20 cellular contexts compared by ENCODE assay signal in genomic region chr16:87637357-87637756, GRCh38. TPM values are rescaled to one million over a fixed set of nuclear protein-coding genes. Genes with fewer than 3 reads are reported as not detected.
DNase-seq lines count a peak whose midpoint lies in the region; ATAC-seq, FAIRE-seq and TF ChIP-seq lines count a peak whose summit lies in the region.
"Had no signal": no experiment of that assay in that cellular context is flagged by ENCODE, and none has a peak within 500 bp of the region (broad histone marks: within the 10 kb centered on the region; RNA-seq: fewer than 3 reads in every experiment).

No MANE protein-coding gene starts in this region.

- H3K9ac ChIP-seq in mesenchymal stem cell (ENCODE audit: low read length) = no peak overlapping the region

- H2BK120ac ChIP-seq in mesenchymal stem cell (ENCODE audit: low read depth, low read length) = no peak overlapping the region

- no peak overlapping the region for H2BK12ac ChIP-seq in mesenchymal stem cell (ENCODE audit: low read length in 2 of 2)

- FAIRE-seq in HTR-8/SVneo (lab: Jason Lieb, UNC) = no peak
- FAIRE-seq: GM12892, GM18507, HepG2 had no signal

- no peak overlapping the region for H3K4me2 ChIP-seq in mesenchymal stem cell (ENCODE audit: low read length, poor library complexity, severe bottlenecking)

- H2AK5ac ChIP-seq in mesenchymal stem cell (ENCODE audit: low read length, severe bottlenecking) = no peak overlapping the region

- H3K27ac Mint-ChIP-seq in activated T-helper 17 cell treated with anti-CD3 and anti-CD28 coated beads, Interleukin-2, amount 50 U/mL, for 72 hours = no peak overlapping the region
- H3K27ac Mint-ChIP-seq: HFFc6 had no signal

- H3K27me3 ChIP-seq in right cardiac atrium (ENCODE audit: control insufficient read depth, insufficient read depth) (no peaks in the 10 kb centered on the region), left ventricle myocardium inferior (ENCODE audit: low read depth) (peaks cover 70% of the 10 kb centered on the region), mesenchymal stem cell (ENCODE audit: control insufficient read depth in 1 of 2, insufficient read depth in 1 of 2, low read length in 2 of 2) (peaks cover 58 to 74% of the 10 kb centered on the region in 2 experiments), sigmoid colon (peaks cover 0 to 37% (median 10%) of the 10 kb centered on the region in 3 donors)

- intact Hi-C loops in right cardiac atrium (cut with DNase I) (loop anchor here in 2 of 4 donors (5.0 to 10.0 kb wide), 3 partner anchors 50 to 243 kb away; partner anchors contain the start of gene MAP1LC3B (in 1 of the 2)), left ventricle myocardium inferior (cut with micrococcal nuclease) (loop anchor here (10.0 kb wide), 1 partner anchor 213 kb away; no protein-coding TSS in a partner anchor), sigmoid colon (cut with DNase I) (loop anchor here (2.0 to 5.0 kb wide), 3 partner anchors 49 to 220 kb away; no protein-coding TSS in a partner anchor)

- no peaks in the 10 kb centered on the region for H3K79me1 ChIP-seq in mesenchymal stem cell (replicated peaks; ENCODE audit: low read length, poor library complexity, severe bottlenecking)

- H3K9me3 Mint-ChIP-seq in activated T-helper 17 cell treated with anti-CD3 and anti-CD28 coated beads, Interleukin-2, amount 50 U/mL, for 72 hours = no peaks in the 10 kb centered on the region
- H3K9me3 Mint-ChIP-seq: HFFc6 had no signal

- H2BK5ac ChIP-seq in mesenchymal stem cell (ENCODE audit: low read depth, low read length, poor library complexity, severe bottlenecking) = no peak overlapping the region

- H3K4me1 Mint-ChIP-seq in activated T-helper 17 cell treated with anti-CD3 and anti-CD28 coated beads, Interleukin-2, amount 50 U/mL, for 72 hours = no peaks in the 10 kb centered on the region

- TF ChIP-seq CTCF in left ventricle myocardium inferior (IDR thresholded peaks at IDR 0.05; ENCODE audit: borderline replicate concordance) (no peak), sigmoid colon (IDR thresholded peaks at IDR 0.05) (no peak)

- DNase-seq in right cardiac atrium (peak in 2 of 3 donors; percentile 21 to 27), left ventricle myocardium inferior (no peak), mesenchymal stem cell (no peak), sigmoid colon (no peak), HTR-8/SVneo (ENCODE audit: insufficient read length, low spot score) (no peak)
- DNase-seq: 8988T; CD4-positive, alpha-beta memory T cell; DMS153; DMS79; GDM1; GOT3; H7; HFFc6 had no signal

- H3K36me3 ChIP-seq in left ventricle myocardium inferior = no peaks in the 10 kb centered on the region
- no peaks in the 10 kb centered on the region for H3K36me3 ChIP-seq in mesenchymal stem cell (ENCODE audit: control insufficient read depth in 1 of 2, insufficient read depth in 2 of 2, low read depth in 1 of 2, low read length in 2 of 2)
- H3K36me3 ChIP-seq in sigmoid colon = no peaks in the 10 kb centered on the region

- H3K4me3 Mint-ChIP-seq in activated T-helper 17 cell treated with anti-CD3 and anti-CD28 coated beads, Interleukin-2, amount 50 U/mL, for 72 hours = peak overlapping the region; percentile 78
- H3K4me3 Mint-ChIP-seq: HFFc6 had no signal

- H4K8ac ChIP-seq in mesenchymal stem cell (ENCODE audit: low read length) = peak overlapping the region; percentile 38

- peaks cover 5% of the 10 kb centered on the region for H3K27me3 Mint-ChIP-seq in activated T-helper 17 cell treated with anti-CD3 and anti-CD28 coated beads, Interleukin-2, amount 50 U/mL, for 72 hours
- H3K27me3 Mint-ChIP-seq: CD4-positive, alpha-beta memory T cell had no signal

- ATAC-seq in right cardiac atrium = no peak
- ATAC-seq in activated T-helper 17 cell treated with anti-CD3 and anti-CD28 coated beads, Interleukin-2, amount 50 U/mL, for 72 hours (replicated peaks) = no peak
- no peak for ATAC-seq in HG03159 (IDR thresholded peaks at IDR 0.05; ENCODE audit: unreplicated experiment)

- H3K18ac ChIP-seq in mesenchymal stem cell (ENCODE audit: low read depth in 1 of 2, low read length in 2 of 2) = no peak overlapping the region

- no peak overlapping the region for H3K4ac ChIP-seq in mesenchymal stem cell (ENCODE audit: low read depth in 1 of 2, low read length in 2 of 2)

- H3K9me3 ChIP-seq in right cardiac atrium (ENCODE audit: control insufficient read depth, low read length) = no peaks in the 10 kb centered on the region
- H3K9me3 ChIP-seq in left ventricle myocardium inferior (replicated peaks) = no peaks in the 10 kb centered on the region
- H3K9me3 ChIP-seq in mesenchymal stem cell (ENCODE audit: control insufficient read depth, low read length) = no peaks in the 10 kb centered on the region
- no peaks in the 10 kb centered on the region for H3K9me3 ChIP-seq in sigmoid colon

- no peak overlapping the region for H3K27ac ChIP-seq in right cardiac atrium (ENCODE audit: low read length)
- no peak overlapping the region for H3K27ac ChIP-seq in left ventricle myocardium inferior (replicated peaks)
- no peak overlapping the region for H3K27ac ChIP-seq in mesenchymal stem cell (ENCODE audit: low read length, poor library complexity, severe bottlenecking)
- no peak overlapping the region for H3K27ac ChIP-seq in sigmoid colon
- H3K27ac ChIP-seq: C4-2B had no signal

- H3K4me3 ChIP-seq in right cardiac atrium (ENCODE audit: low read length) (no peak overlapping the region), left ventricle myocardium inferior (no peak overlapping the region), mesenchymal stem cell (ENCODE audit: insufficient read depth in 1 of 2, low read depth in 1 of 2, low read length in 2 of 2) (no peak overlapping the region), sigmoid colon (no peak overlapping the region)

- 93% methylated on average over 13 of the region's 13 CpGs for WGBS in right cardiac atrium
- WGBS in mesenchymal stem cell = 95% methylated on average over 13 of the region's 13 CpGs
- WGBS in sigmoid colon, 2 donors = 89 to 95% methylated on average over 13 of the region's 13 CpGs

- H3K23ac ChIP-seq in mesenchymal stem cell (ENCODE audit: low read length in 2 of 2) = no peak overlapping the region

- no peak overlapping the region for H2AFZ ChIP-seq in mesenchymal stem cell (ENCODE audit: low read depth, low read length)

- H2BK15ac ChIP-seq in mesenchymal stem cell (ENCODE audit: low read depth, poor library complexity, severe bottlenecking) = no peak overlapping the region

- no peak for TF ChIP-seq EP300 in sigmoid colon (IDR thresholded peaks at IDR 0.05)

- no peak for TF ChIP-seq POLR2A in sigmoid colon (IDR thresholded peaks at IDR 0.05)

- H3K14ac ChIP-seq in mesenchymal stem cell (ENCODE audit: low read length in 2 of 2) = no peak overlapping the region

- no peak overlapping the region for H4K91ac ChIP-seq in mesenchymal stem cell (ENCODE audit: low read length)

- H3K4me1 ChIP-seq in right cardiac atrium (ENCODE audit: control insufficient read depth, insufficient read depth, low read length) (no peaks in the 10 kb centered on the region), left ventricle myocardium inferior (peaks cover 15% of the 10 kb centered on the region), mesenchymal stem cell (ENCODE audit: control insufficient read depth, insufficient read depth, low read depth, low read length) (peaks cover 15% of the 10 kb centered on the region), sigmoid colon (peaks cover 0 to 16% (median 13%) of the 10 kb centered on the region in 4 donors)

- H3K36me3 Mint-ChIP-seq in activated T-helper 17 cell treated with anti-CD3 and anti-CD28 coated beads, Interleukin-2, amount 50 U/mL, for 72 hours (ENCODE audit: low read depth) = no peaks in the 10 kb centered on the region
- H3K36me3 Mint-ChIP-seq: CD4-positive, alpha-beta memory T cell; IgD-negative memory B cell had no signal

RNA-seq across cellular contexts. Expression of gene JPH3, which starts 35.0 kb away (rescaled TPM):
- total RNA-seq in right cardiac atrium (under 1 TPM; 0.09 to 0.32 (median 0.21) TPM), left ventricle myocardium inferior (0.14 TPM), sigmoid colon (1 to 10 TPM in 2 of 4 donors, under 1 TPM in 2; 0.16 to 1.4 (median 0.81) TPM)
- polyA plus RNA-seq in right cardiac atrium (0.11 TPM), sigmoid colon (under 1 TPM in 2 of 3 donors, not detected in 1; under 0.01 to 0.90 TPM)
- under 1 TPM in 1 of 2 donors, not detected in 1; 0.09 TPM for total RNA-seq in activated T-helper 17 cell treated with anti-CD3 and anti-CD28 coated beads, Interleukin-2, amount 50 U/mL, for 72 hours
- 0.03 TPM for polyA plus RNA-seq in mesenchymal stem cell (2013, experiment 1 of 2)
- not detected for polyA plus RNA-seq in mesenchymal stem cell (2013, experiment 2 of 2)
- total RNA-seq: HepG2, HFFc6 had no signal
- polyA plus RNA-seq: CD4-positive, alpha-beta memory T cell; HepG2; IgD-negative memory B cell had no signal

Comparison
In these comparisons a context has a peak if more than half of its experiments do, and no peak if none do; other contexts are left out.
1. DNase-seq: peak in right cardiac atrium (2 of 3); none in left ventricle myocardium inferior (single experiment), mesenchymal stem cell (single experiment), sigmoid colon (single experiment) and HTR-8/SVneo (single experiment).